Comparison of ENCODE assay signal across 12 cellular contexts in the genomic region with DNA sequence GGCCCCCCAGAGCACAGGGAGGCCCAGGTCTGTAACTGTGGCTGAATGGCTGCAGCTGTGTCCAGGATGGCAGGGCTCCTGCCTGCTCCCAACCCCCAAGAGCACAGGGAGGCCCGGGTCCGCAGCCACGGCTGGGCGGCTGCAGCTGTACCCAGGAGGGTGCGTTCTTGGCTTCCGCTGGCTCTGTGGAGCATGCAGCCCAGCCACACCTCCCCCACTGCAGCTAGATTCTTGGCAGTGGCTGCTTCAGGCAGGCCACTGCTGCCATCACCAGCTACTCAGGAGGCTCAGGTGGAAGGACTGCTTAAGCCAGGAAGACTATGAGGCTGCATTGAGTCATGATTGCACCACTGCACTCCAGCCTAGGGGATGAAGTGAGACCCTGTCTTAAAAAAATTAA. TPM values are rescaled to one million over a fixed set of nuclear protein-coding genes. Genes with fewer than 3 reads are reported as not detected.
DNase-seq lines count a peak whose midpoint lies in the region; TF ChIP-seq lines count a peak whose summit lies in the region.
"Had no signal": no experiment of that assay in that cellular context is flagged by ENCODE, and none has a peak within 500 bp of the region (broad histone marks: within the 10 kb centered on the region; RNA-seq: fewer than 3 reads in every experiment).

No MANE protein-coding gene starts in this region.

- H3K9me2 ChIP-seq in OCI-LY7 (ENCODE audit: insufficient read depth, low read length): no peaks in the 10 kb centered on the region

- H3K27ac ChIP-seq in H9 (ENCODE audit: insufficient read length, low read depth, low read length) (no peak overlapping the region), OCI-LY7 (ENCODE audit: low read depth, low read length, poor library complexity, severe bottlenecking) (peak overlapping the region; percentile 66)

- no peaks in the 10 kb centered on the region for H4K20me1 ChIP-seq in H9 (ENCODE audit: control insufficient read depth, insufficient read depth, insufficient read length)
- no peaks in the 10 kb centered on the region for H4K20me1 ChIP-seq in OCI-LY7 (ENCODE audit: insufficient read depth, low read length)

- no peak for TF ChIP-seq CTCF in H9 (conservative IDR thresholded peaks at IDR 0.05)
- TF ChIP-seq CTCF in OCI-LY7 (conservative IDR thresholded peaks at IDR 0.05; ENCODE audit: low read length): 0 out of 2 replicates have a peak, but pooled peaks have one; percentile 21
- no peak for TF ChIP-seq CTCF in kidney epithelial cell (IDR thresholded peaks at IDR 0.05; ENCODE audit: insufficient read depth, low read length, poor library complexity, severe bottlenecking)

- no peaks in the 10 kb centered on the region for H3K27me3 Mint-ChIP-seq in H9 (ENCODE audit: low read depth)

- H3K56ac ChIP-seq in H9 (ENCODE audit: insufficient read length, low read depth, low read length): no peak overlapping the region

- no peak overlapping the region for H2BK120ac ChIP-seq in H9 (ENCODE audit: low read depth, low read length, poor library complexity, severe bottlenecking)

- intact Hi-C loops in OCI-LY7 (cut with micrococcal nuclease; ENCODE audit: unreplicated experiment): no loop called here

- no peak overlapping the region for H4K5ac ChIP-seq in H9 (ENCODE audit: insufficient read length, low read depth, low read length)

- H4K8ac ChIP-seq in H9 (replicated peaks; ENCODE audit: insufficient read length, low read depth, low read length): no peak overlapping the region

- no CpG with 5 or more reads among the region's 6 CpGs for WGBS in H9 (ENCODE audit: extremely low coverage, insufficient read length, low lambda C conversion rate)

- H3K79me1 ChIP-seq in H9 (ENCODE audit: insufficient read depth, low read depth, low read length, poor library complexity, severe bottlenecking): no peaks in the 10 kb centered on the region

- H3K4me2 ChIP-seq in H9 (ENCODE audit: insufficient read depth, insufficient read length, low read length) (no peak overlapping the region), OCI-LY7 (ENCODE audit: low read length) (peak overlapping the region; percentile 52)

- H2BK5ac ChIP-seq in H9 (ENCODE audit: insufficient read length, low read length): no peak overlapping the region

- POLR2A ChIA-PET in OCI-LY7 (lab: Charles Lee): no interaction called here

- H3T11ph ChIP-seq in H9 (ENCODE audit: low read length): no peak overlapping the region

- no peak overlapping the region for H3K27ac Mint-ChIP-seq in H9

- DNase-seq in DMS79 treated with DMSO at 0.1 percent for 48 hours (lab: John Stamatoyannopoulos, UW): peak; percentile 40
- peak; percentile 57 for DNase-seq in H9
- peak; percentile 93 for DNase-seq in OCI-LY7 (ENCODE audit: low spot score)
- DNase-seq in kidney epithelial cell (ENCODE audit: low read depth): peak; percentile 81
- DNase-seq in putamen (ENCODE audit: low spot score): no peak
- DNase-seq in activated CD4-positive, alpha-beta T cell treated with anti-CD3 and anti-CD28 coated beads for 1 hour: no peak
- no peak for DNase-seq in T-helper 9 cell
- no peak for DNase-seq in NCI-H2196 (lab: John Stamatoyannopoulos, UW; ENCODE audit: unreplicated experiment)
- DNase-seq: activated CD4-positive, alpha-beta T cell treated with anti-CD3 and anti-CD28 coated beads for 4 hours; aorta; Calu3; NCI-H526 treated with DMSO at 0.1 percent for 48 hours had no signal

- H3K4ac ChIP-seq in H9 (ENCODE audit: low read depth, low read length): no peak overlapping the region

- peaks cover 4 to 14% (median 7%) of the 10 kb centered on the region in 3 experiments for H3K36me3 Mint-ChIP-seq in H9 (ENCODE audit: insufficient read depth in 1 of 3, low read depth in 3 of 3)

- H4K91ac ChIP-seq in H9 (ENCODE audit: insufficient read length, low read depth, low read length): no peak overlapping the region

- H3K4me3 Mint-ChIP-seq in H9: no peak overlapping the region

- H3K36me3 ChIP-seq in OCI-LY7 (ENCODE audit: insufficient read depth, low read length) (no peaks in the 10 kb centered on the region; the same call in 1 of the 2 replicates), kidney epithelial cell (ENCODE audit: control insufficient read depth, insufficient read depth, low read length) (no peaks in the 10 kb centered on the region)

- peaks cover 23 to 33% of the 10 kb centered on the region in 2 experiments for H3K4me1 Mint-ChIP-seq in H9

- H3K9me3 Mint-ChIP-seq in H9: peaks cover 6 to 12% of the 10 kb centered on the region in 2 experiments

- H3K23me2 ChIP-seq in H9 (ENCODE audit: insufficient read length, low read depth, low read length, poor library complexity, severe bottlenecking): peaks cover 10% of the 10 kb centered on the region

- no TSS peak for BruUV-seq in OCI-LY7 (replicated peaks; lab: Mats Ljungman, UMichigan)

- no peak overlapping the region for H2BK12ac ChIP-seq in H9 (ENCODE audit: insufficient read length, low read depth, low read length)

- H2BK15ac ChIP-seq in H9 (ENCODE audit: low read depth, low read length): no peak overlapping the region

- H3K27me3 ChIP-seq in H9 (ENCODE audit: insufficient read depth, low read length) (no peaks in the 10 kb centered on the region), kidney epithelial cell (ENCODE audit: control insufficient read depth, insufficient read depth, low read length) (no peaks in the 10 kb centered on the region)

- no peak overlapping the region for H3K14ac ChIP-seq in H9 (ENCODE audit: insufficient read depth, low read length)

- H3K79me2 ChIP-seq in H9 (ENCODE audit: insufficient read depth, low read length) (no peaks in the 10 kb centered on the region), OCI-LY7 (ENCODE audit: insufficient read depth, low read depth, low read length) (no peaks in the 10 kb centered on the region)

- H3K4me1 ChIP-seq in H9 (ENCODE audit: insufficient read depth, low read length) (no peaks in the 10 kb centered on the region), OCI-LY7 (ENCODE audit: insufficient read depth, low read length, poor library complexity, severe bottlenecking) (peaks cover 65% of the 10 kb centered on the region)

- H3K4me3 ChIP-seq in OCI-LY7 (ENCODE audit: low read depth, low read length, poor library complexity, severe bottlenecking) (peak overlapping the region; percentile 34), kidney epithelial cell (ENCODE audit: low read depth, low read length) (no peak overlapping the region)

- no peak overlapping the region for H2AFZ ChIP-seq in H9 (ENCODE audit: low read length)
- H2AFZ ChIP-seq in OCI-LY7 (ENCODE audit: low read length): peak overlapping the region; percentile 66

- CTCF ChIA-PET in OCI-LY7 (lab: Charles Lee; ENCODE audit: unreplicated experiment): no interaction called here

- no peak overlapping the region for H2AK5ac ChIP-seq in H9 (ENCODE audit: insufficient read length, low read length)

- H3K23ac ChIP-seq in H9 (ENCODE audit: insufficient read length, low read depth, low read length): no peak overlapping the region

- H3K18ac ChIP-seq in H9 (ENCODE audit: insufficient read length, low read depth, low read length): no peak overlapping the region

- H3K9me3 ChIP-seq in H9 (ENCODE audit: control insufficient read depth, low read depth, low read length) (no peaks in the 10 kb centered on the region), OCI-LY7 (ENCODE audit: low read length) (no peaks in the 10 kb centered on the region; the same call in 1 of the 2 replicates)

- H3K9ac ChIP-seq in H9 (ENCODE audit: extremely low read depth, insufficient read length, low read length): no peak overlapping the region

- no peak overlapping the region for H2BK20ac ChIP-seq in H9 (ENCODE audit: low read depth, low read length, poor library complexity, severe bottlenecking)

RNA-seq across cellular contexts. Expression of a gene that starts 27.9 kb away (rescaled TPM):
- total RNA-seq in H9 (2021) (2.9 and 3.8 TPM in 2 replicates), OCI-LY7 (2022) (7.3 and 9.1 TPM in 2 replicates), kidney epithelial cell (10.5 and 14.4 TPM in 2 replicates)
- 2.3 and 6.0 TPM in 2 replicates for total RNA-seq in OCI-LY7 (2014; rRNA removed; shearing (Covaris generic))

RNA-seq across cellular contexts. Expression of a gene that starts 48.0 kb away (rescaled TPM):
- total RNA-seq in H9 (2021) (227 and 239 TPM in 2 replicates), OCI-LY7 (2022) (101 and 145 TPM in 2 replicates), kidney epithelial cell (71.2 and 91.8 TPM in 2 replicates)
- total RNA-seq in OCI-LY7 (2014; rRNA removed; shearing (Covaris generic)): 40.2 and 45.7 TPM in 2 replicates

RNA-seq across cellular contexts. Expression of a gene that starts 48.2 kb away (rescaled TPM):
- total RNA-seq in H9 (2021) (97.2 and 101 TPM in 2 replicates), OCI-LY7 (2022) (55.7 and 59.7 TPM in 2 replicates), kidney epithelial cell (95.4 and 97.9 TPM in 2 replicates)
- 61.8 and 89.7 TPM in 2 replicates for total RNA-seq in OCI-LY7 (2014; rRNA removed; shearing (Covaris generic))

Comparison
In these comparisons a context has a peak if more than half of its experiments do, and no peak if none do; other contexts are left out.
1. DNase-seq: peak in DMS79 treated with DMSO at 0.1 percent for 48 hours (single experiment), H9 (single experiment), OCI-LY7 (single experiment) and kidney epithelial cell (single experiment); none in putamen (single experiment), activated CD4-positive, alpha-beta T cell treated with anti-CD3 and anti-CD28 coated beads for 1 hour (single experiment), T-helper 9 cell (single experiment) and NCI-H2196 (single experiment).